Comparison of ENCODE assay signal across 22 cellular contexts in the genomic region with DNA sequence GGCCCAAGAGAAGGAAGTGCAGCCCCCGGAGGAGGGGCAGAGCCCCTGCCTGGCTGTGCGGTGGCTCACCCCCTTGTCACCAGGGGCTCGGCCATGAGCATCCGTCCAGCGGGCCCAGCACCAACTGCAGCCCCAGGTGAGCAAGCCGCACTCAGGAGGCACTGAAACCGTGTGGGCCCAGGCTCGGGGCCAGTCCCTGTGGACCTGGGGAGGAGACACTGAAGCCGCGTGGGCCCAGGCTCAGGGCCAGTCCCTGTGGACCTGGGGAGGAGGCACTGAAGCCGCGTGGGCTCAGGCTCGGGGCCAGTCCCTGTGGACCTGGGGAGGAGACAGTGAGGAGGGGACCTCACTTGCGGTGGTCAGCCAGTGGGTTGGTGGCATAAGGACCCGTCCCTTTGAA. TPM values are rescaled to one million over a fixed set of nuclear protein-coding genes. Genes with fewer than 3 reads are reported as not detected.
DNase-seq lines count a peak whose midpoint lies in the region; ATAC-seq, FAIRE-seq and TF ChIP-seq lines count a peak whose summit lies in the region.
"Had no signal": no experiment of that assay in that cellular context is flagged by ENCODE, and none has a peak within 500 bp of the region (broad histone marks: within the 10 kb centered on the region; RNA-seq: fewer than 3 reads in every experiment).

No MANE protein-coding gene starts in this region.

- intact Hi-C loops in Right ventricle myocardium inferior (cut with DNase I) (no loop called here), esophagus muscularis mucosa (cut with DNase I) (no loop called here), tibial artery (cut with DNase I; ENCODE audit: low total_unique reads) (no loop called here), lower leg skin (cut with DNase I; ENCODE audit: low total_unique reads) (no loop called here)

- H3K4me2 ChIP-seq in mesenchymal stem cell (ENCODE audit: low read length, poor library complexity, severe bottlenecking), result no peak overlapping the region
- H3K4me2 ChIP-seq: PC-9 had no signal

- peak overlapping the region in 1 of 2 donors; percentile 22 for H3K27ac ChIP-seq in right atrium auricular region
- H3K27ac ChIP-seq in esophagus muscularis mucosa (replicated peaks in 1 of 4), result peak overlapping the region in 3 of 4 donors; percentile 7 to 72 (median 35)
- H3K27ac ChIP-seq in mesenchymal stem cell (ENCODE audit: low read length, poor library complexity, severe bottlenecking), result no peak overlapping the region
- H3K27ac ChIP-seq in tibial artery, result peak overlapping the region; percentile 0 to 94
- H3K27ac ChIP-seq: PC-9 had no signal

- TF ChIP-seq EP300 in esophagus muscularis mucosa (IDR thresholded peaks at IDR 0.05), result no peak

- no peak overlapping the region for H3K23ac ChIP-seq in mesenchymal stem cell (ENCODE audit: low read length in 2 of 2)

- no peak overlapping the region for H2BK120ac ChIP-seq in mesenchymal stem cell (ENCODE audit: low read depth, low read length)

- H3K79me1 ChIP-seq in mesenchymal stem cell (replicated peaks; ENCODE audit: low read length, poor library complexity, severe bottlenecking), result no peaks in the 10 kb centered on the region

- peak overlapping the region; percentile 5 for H4K8ac ChIP-seq in mesenchymal stem cell (ENCODE audit: low read length)

- peaks cover 0 to 51% of the 10 kb centered on the region in 2 donors for H3K4me1 ChIP-seq in right atrium auricular region
- peaks cover 27 to 80% (median 75%) of the 10 kb centered on the region in 4 donors for H3K4me1 ChIP-seq in esophagus muscularis mucosa
- H3K4me1 ChIP-seq in mesenchymal stem cell (ENCODE audit: control insufficient read depth, insufficient read depth, low read depth, low read length), result peaks cover 56% of the 10 kb centered on the region
- H3K4me1 ChIP-seq in tibial artery, result peaks cover 0 to 79% (median 64%) of the 10 kb centered on the region in 4 donors

- TF ChIP-seq POLR2A in esophagus muscularis mucosa (IDR thresholded peaks at IDR 0.05; ENCODE audit: low read depth) (no peak), lower leg skin (IDR thresholded peaks at IDR 0.05) (no peak), GM12891 (IDR thresholded peaks at IDR 0.05; ENCODE audit: low read depth, low read length) (no peak)

- no peak for FAIRE-seq in GM12891 (lab: Jason Lieb, UNC)
- FAIRE-seq: D721Med, G401.6, GM12892, H1, K562 had no signal

- no peak overlapping the region for H3K4ac ChIP-seq in mesenchymal stem cell (ENCODE audit: low read depth in 1 of 2, low read length in 2 of 2)

- H3K36me3 ChIP-seq in right atrium auricular region (no peaks in the 10 kb centered on the region), esophagus muscularis mucosa (no peaks in the 10 kb centered on the region), mesenchymal stem cell (ENCODE audit: control insufficient read depth in 1 of 2, insufficient read depth in 2 of 2, low read depth in 1 of 2, low read length in 2 of 2) (no peaks in the 10 kb centered on the region), tibial artery (no peaks in the 10 kb centered on the region)
- H3K36me3 ChIP-seq: BE2C had no signal

- H2BK5ac ChIP-seq in mesenchymal stem cell (ENCODE audit: low read depth, low read length, poor library complexity, severe bottlenecking), result no peak overlapping the region

- TF ChIP-seq CTCF in right atrium auricular region (IDR thresholded peaks at IDR 0.05), result no peak
- no peak for TF ChIP-seq CTCF in esophagus muscularis mucosa (IDR thresholded peaks at IDR 0.05)
- no peak for TF ChIP-seq CTCF in tibial artery (IDR thresholded peaks at IDR 0.05)
- TF ChIP-seq CTCF in lower leg skin (IDR thresholded peaks at IDR 0.05), result no peak

- no peak overlapping the region for H3K9ac ChIP-seq in mesenchymal stem cell (ENCODE audit: low read length)

- no peak for ATAC-seq in Right ventricle myocardium inferior
- ATAC-seq: K562 had no signal

- no peak overlapping the region for H4K91ac ChIP-seq in mesenchymal stem cell (ENCODE audit: low read length)

- H3K4me3 ChIP-seq in right atrium auricular region (no peak overlapping the region), esophagus muscularis mucosa (no peak overlapping the region), mesenchymal stem cell (ENCODE audit: insufficient read depth in 1 of 2, low read depth in 1 of 2, low read length in 2 of 2) (no peak overlapping the region), tibial artery (no peak overlapping the region), lower leg skin (ENCODE audit: low read depth, poor library complexity, severe bottlenecking) (no peak overlapping the region)
- H3K4me3 ChIP-seq: K562, PC-9 had no signal

- peak overlapping the region in 1 of 2 experiments; percentile 35 for H3K18ac ChIP-seq in mesenchymal stem cell (ENCODE audit: low read depth in 1 of 2, low read length in 2 of 2)

- peak overlapping the region; percentile 16 to 18 for H2BK12ac ChIP-seq in mesenchymal stem cell (ENCODE audit: low read length in 2 of 2)

- peak overlapping the region in 1 of 2 experiments; percentile 31 for H3K14ac ChIP-seq in mesenchymal stem cell (ENCODE audit: low read length in 2 of 2)

- peak; percentile 32 for DNase-seq in Right ventricle myocardium inferior (ENCODE audit: missing footprints)
- no peak for DNase-seq in right atrium auricular region (ENCODE audit: low spot score)
- DNase-seq in esophagus muscularis mucosa (ENCODE audit: extremely low spot score), result no peak
- no peak for DNase-seq in mesenchymal stem cell
- DNase-seq in tibial artery, result no peak
- DNase-seq in lower leg skin (ENCODE audit: low spot score in 2 of 2), result no peak
- DNase-seq in GM12891 (ENCODE audit: insufficient read length, low spot score), result no peak
- no peak for DNase-seq in NCI-H510A treated with DMSO at 0.1 percent for 48 hours (lab: John Stamatoyannopoulos, UW)
- DNase-seq: 8988T; BE2C; CD8-positive, alpha-beta memory T cell; DMS79 treated with DMSO at 0.1 percent for 48 hours; NCI-H1436; NCI-H2029; NCI-H510A; NCI-H82; PC-9 had no signal

- H2BK15ac ChIP-seq in mesenchymal stem cell (ENCODE audit: low read depth, poor library complexity, severe bottlenecking), result no peak overlapping the region

- H3K27me3 ChIP-seq in right atrium auricular region (no peaks in the 10 kb centered on the region), esophagus muscularis mucosa (peaks cover 0 to 16% (median 2%) of the 10 kb centered on the region in 4 donors), mesenchymal stem cell (ENCODE audit: control insufficient read depth in 1 of 2, insufficient read depth in 1 of 2, low read length in 2 of 2) (peaks cover 0 to 37% of the 10 kb centered on the region in 2 experiments), tibial artery (peaks cover 0 to 26% of the 10 kb centered on the region in 2 donors)
- H3K27me3 ChIP-seq: BE2C had no signal

- H2AFZ ChIP-seq in mesenchymal stem cell (ENCODE audit: low read depth, low read length), result no peak overlapping the region
- H2AFZ ChIP-seq: PC-9 had no signal

- no peak overlapping the region for H2AK5ac ChIP-seq in mesenchymal stem cell (ENCODE audit: low read length, severe bottlenecking)

- WGBS in esophagus muscularis mucosa, result 83% methylated on average over 8 of the region's 15 CpGs
- WGBS in mesenchymal stem cell, result 83% methylated on average over 15 of the region's 15 CpGs
- whole genome bisulfite sequencing in lower leg skin, 2 donors, result 74 to 88% methylated on average over 8 to 13 of the region's 15 CpGs

- no peaks in the 10 kb centered on the region for H3K9me3 ChIP-seq in right atrium auricular region
- no peaks in the 10 kb centered on the region for H3K9me3 ChIP-seq in esophagus muscularis mucosa
- no peaks in the 10 kb centered on the region for H3K9me3 ChIP-seq in mesenchymal stem cell (ENCODE audit: control insufficient read depth, low read length)
- H3K9me3 ChIP-seq in tibial artery, result no peaks in the 10 kb centered on the region
- H3K9me3 ChIP-seq: BE2C had no signal

TF ChIP-seq in GM12891, 5 proteins besides CTCF, POLR2A, EP300 and RAD21:
- no peak for TF ChIP-seq TAF1 (IDR thresholded peaks at IDR 0.05; ENCODE audit: low read depth, low read length)
- TF ChIP-seq POU2F2 (IDR thresholded peaks at IDR 0.05; ENCODE audit: low read depth, low read length), result no peak
- no peak; the same call in 1 of the 2 replicates for TF ChIP-seq POLR2AphosphoS5 (IDR thresholded peaks at IDR 0.05; ENCODE audit: low read depth, low read length)
- TF ChIP-seq PAX5 (IDR thresholded peaks at IDR 0.05; ENCODE audit: insufficient read depth, low read length, severe bottlenecking), result no peak
- no peak for TF ChIP-seq SPI1 (IDR thresholded peaks at IDR 0.05; ENCODE audit: low read depth, low read length)

RNA-seq across cellular contexts. Expression of a gene that starts 13.9 kb away (rescaled TPM):
- total RNA-seq in Right ventricle myocardium inferior (22.5 TPM), right atrium auricular region (10 to 100 TPM in 1 of 2 donors, 1 to 10 TPM in 1; 7.9 to 12.1 TPM), esophagus muscularis mucosa (10 to 100 TPM; 10.3 to 36.5 (median 35.4) TPM), lower leg skin (100 to 1,000 TPM in 1 of 4 donors, 10 to 100 TPM in 3; 73.7 to 105 (median 86.6) TPM)
- polyA plus RNA-seq in mesenchymal stem cell (2013, experiment 1 of 2), result 1.3 TPM
- polyA plus RNA-seq in mesenchymal stem cell (2013, experiment 2 of 2), result 1.3 TPM
- polyA plus RNA-seq in GM12891 (2012; ENCODE audit: low read depth, missing spikeins), result 602 TPM
- total RNA-seq: H1 had no signal

RNA-seq across cellular contexts. Expression of a gene that starts 24.9 kb away (rescaled TPM):
- 5.0 TPM for total RNA-seq in Right ventricle myocardium inferior
- under 1 TPM in 1 of 2 donors, not detected in 1; 0.33 TPM for total RNA-seq in right atrium auricular region
- total RNA-seq in esophagus muscularis mucosa, result not detected
- not detected for polyA plus RNA-seq in mesenchymal stem cell (2013, experiment 1 of 2)
- not detected for polyA plus RNA-seq in mesenchymal stem cell (2013, experiment 2 of 2)
- total RNA-seq in lower leg skin, result not detected
- 5.7 TPM for polyA plus RNA-seq in GM12891 (2012; ENCODE audit: low read depth, missing spikeins)
- total RNA-seq: CD8-positive, alpha-beta memory T cell; H1; K562; PC-9 had no signal
- polyA plus RNA-seq: K562 had no signal

RNA-seq across cellular contexts. Expression of a gene that starts 28.0 kb away (rescaled TPM):
- total RNA-seq in Right ventricle myocardium inferior, result 0.35 TPM
- not detected for total RNA-seq in right atrium auricular region
- 1 to 10 TPM in 1 of 4 donors, not detected in 3; 4.2 TPM for total RNA-seq in esophagus muscularis mucosa
- not detected for polyA plus RNA-seq in mesenchymal stem cell (2013, experiment 1 of 2)
- 0.07 TPM for polyA plus RNA-seq in mesenchymal stem cell (2013, experiment 2 of 2)
- 10 to 100 TPM; 10.7 to 17.7 (median 15.8) TPM for total RNA-seq in lower leg skin
- 0.46 TPM for polyA plus RNA-seq in GM12891 (2012; ENCODE audit: low read depth, missing spikeins)
- total RNA-seq: H1, K562 had no signal
- polyA plus RNA-seq: CD8-positive, alpha-beta memory T cell; H1; K562 had no signal

RNA-seq across cellular contexts. Expression of a gene that starts 32.0 kb away (rescaled TPM):
- total RNA-seq in Right ventricle myocardium inferior (not detected), right atrium auricular region (not detected), esophagus muscularis mucosa (not detected), lower leg skin (100 to 1,000 TPM in 3 of 4 donors, 10 to 100 TPM in 1; 74.1 to 177 (median 106) TPM)
- polyA plus RNA-seq in mesenchymal stem cell (2013, experiment 1 of 2), result not detected
- polyA plus RNA-seq in mesenchymal stem cell (2013, experiment 2 of 2), result not detected
- polyA plus RNA-seq in GM12891 (2012; ENCODE audit: low read depth, missing spikeins), result 0.60 TPM
- total RNA-seq: CD8-positive, alpha-beta memory T cell; H1; K562 had no signal
- polyA plus RNA-seq: CD8-positive, alpha-beta memory T cell; H1; K562 had no signal

RNA-seq across cellular contexts. Expression of a gene that starts 52.7 kb away (rescaled TPM):
- total RNA-seq in Right ventricle myocardium inferior, result 36.3 TPM
- total RNA-seq in right atrium auricular region, result 10 to 100 TPM; 12.8 to 16.4 TPM
- total RNA-seq in esophagus muscularis mucosa, result 1 to 10 TPM; 2.8 to 6.0 (median 3.6) TPM
- polyA plus RNA-seq in mesenchymal stem cell (2013, experiment 1 of 2), result not detected
- not detected for polyA plus RNA-seq in mesenchymal stem cell (2013, experiment 2 of 2)
- total RNA-seq in lower leg skin, result 1 to 10 TPM; 1.2 to 6.6 (median 4.1) TPM
- 1.5 TPM for polyA plus RNA-seq in GM12891 (2012; ENCODE audit: low read depth, missing spikeins)
- total RNA-seq: H1, K562, PC-9 had no signal
- polyA plus RNA-seq: CD8-positive, alpha-beta memory T cell; H1 had no signal
